ENCODE assay signal across 18 cellular contexts in the genomic region with DNA sequence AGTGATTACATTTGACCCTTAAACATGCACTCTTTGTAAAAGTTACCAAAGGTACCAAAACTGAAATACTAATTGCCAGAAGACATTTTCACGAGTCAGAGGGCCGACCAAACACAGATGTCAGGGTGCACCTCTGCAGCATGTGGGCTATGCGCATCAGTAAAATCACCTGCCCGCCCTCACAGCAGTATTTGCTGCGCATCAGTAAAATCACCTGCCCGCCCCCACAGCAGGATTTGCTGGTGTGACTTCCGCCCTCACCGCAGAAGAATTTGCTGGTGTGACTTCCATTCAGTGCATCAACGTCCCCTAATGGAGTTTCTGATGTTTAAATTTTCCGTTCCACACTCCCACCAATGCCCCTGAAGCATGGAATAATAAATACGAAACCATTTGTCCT.
DNase-seq lines count a peak whose midpoint lies in the region; TF ChIP-seq lines count a peak whose summit lies in the region.
"Had no signal": no experiment of that assay in that cellular context is flagged by ENCODE, and none has a peak within 500 bp of the region (broad histone marks: within the 10 kb centered on the region; RNA-seq: fewer than 3 reads in every experiment).

No MANE protein-coding gene starts in this region.

- no peak for TF ChIP-seq CTCF in GM10266 (IDR thresholded peaks at IDR 0.05; ENCODE audit: control insufficient read depth, insufficient read depth, low read depth, missing control alignments)

- DNase-seq in NCI-H1417 (lab: John Stamatoyannopoulos, UW) (peak in 2 of 3 experiments; percentile 65 to 85), NCI-H1417 treated with DMSO at 0.1 percent for 48 hours (lab: John Stamatoyannopoulos, UW) (no peak), NCI-H128 (lab: John Stamatoyannopoulos, UW; ENCODE audit: unreplicated experiment) (peak; percentile 41), NCI-H345 (lab: John Stamatoyannopoulos, UW) (peak; percentile 91), head of caudate nucleus (peak in 41 of 42 donors; percentile 18 to 85 (median 60)), GM10266 (ENCODE audit: extremely low spot score) (no peak), HuH-7.5 (ENCODE audit: low spot score) (no peak)
- DNase-seq in activated CD4-positive, alpha-beta T cell treated with anti-CD3 and anti-CD28 coated beads for 4 hours = no peak
- DNase-seq: 8988T, Caco-2, GF-D8, Kasumi-1, MG63, NCI-H1048, NCI-H2029, NCI-H2227 treated with DMSO at 0.1 percent for 48 hours, NCI-H82, PC-9 had no signal

- intact Hi-C loops in head of caudate nucleus (cut with DNase I) = no loop called here

Comparison
In these comparisons a context has a peak if more than half of its experiments do, and no peak if none do; other contexts are left out.
1. DNase-seq: peak in NCI-H1417 (2 of 3), NCI-H128 (single experiment), NCI-H345 (single experiment) and head of caudate nucleus (41 of 42); none in NCI-H1417 treated with DMSO at 0.1 percent for 48 hours (single experiment), GM10266 (single experiment), activated CD4-positive, alpha-beta T cell treated with anti-CD3 and anti-CD28 coated beads for 4 hours (0 of 2) and HuH-7.5 (single experiment).